In the genomic region with DNA sequence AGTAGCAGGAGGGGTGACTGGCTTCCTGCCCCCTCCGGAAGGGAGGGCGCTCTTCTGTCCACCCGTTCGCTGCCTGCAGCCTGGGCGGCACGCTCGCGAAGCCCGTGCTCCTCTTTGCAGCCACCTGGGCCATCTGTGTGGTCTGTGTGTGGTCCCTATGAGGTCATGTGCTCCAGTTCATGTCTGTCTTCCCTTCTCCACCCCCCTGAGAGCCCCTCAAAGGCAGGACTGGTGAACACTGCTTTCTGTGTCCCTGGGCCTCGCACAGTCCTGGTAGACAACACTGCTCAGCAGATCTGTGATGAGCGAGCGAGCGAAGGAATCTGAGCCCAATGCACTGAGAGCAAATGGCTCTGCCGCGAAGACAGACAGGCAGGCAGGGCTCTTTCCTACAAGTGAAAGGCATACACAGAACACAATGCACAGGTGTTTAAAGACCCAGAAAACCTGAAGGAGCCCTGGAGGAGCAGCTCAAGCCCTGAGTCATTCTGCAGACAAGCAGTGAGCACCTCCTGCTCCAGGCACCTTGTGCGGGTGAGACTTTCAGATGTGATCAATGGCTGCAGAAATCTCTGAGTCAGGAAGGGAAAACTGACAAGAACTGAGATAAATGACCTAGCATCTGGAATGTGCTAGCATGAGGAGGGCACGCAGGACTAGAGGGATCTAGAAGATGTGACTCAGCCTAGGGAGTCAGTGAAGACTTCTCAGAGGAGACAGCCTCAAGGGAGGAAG, we compare ENCODE assay signal across 13 cellular contexts. TPM values are rescaled to one million over a fixed set of nuclear protein-coding genes. Genes with fewer than 3 reads are reported as not detected.
DNase-seq lines count a peak whose midpoint lies in the region; ATAC-seq and TF ChIP-seq lines count a peak whose summit lies in the region.
"Had no signal": no experiment of that assay in that cellular context is flagged by ENCODE, and none has a peak within 500 bp of the region (broad histone marks: within the 10 kb centered on the region; RNA-seq: fewer than 3 reads in every experiment).

No MANE protein-coding gene starts in this region.

- no peak overlapping the region for H4K12ac ChIP-seq in trophoblast cell (ENCODE audit: low read depth, low read length)

- H3K14ac ChIP-seq in trophoblast cell (ENCODE audit: low read length) = no peak overlapping the region

- intact Hi-C loops in esophagus squamous epithelium (cut with DNase I) = no loop called here
- intact Hi-C loops in CD4-positive, alpha-beta T cell (cut with DNase I, micrococcal nuclease) = no loop called here

- TF ChIP-seq POLR2A in esophagus squamous epithelium (IDR thresholded peaks at IDR 0.05) = no peak

- peak overlapping the region; percentile 48 for H3K27ac ChIP-seq in RWPE1
- H3K27ac ChIP-seq in esophagus squamous epithelium = peak overlapping the region in 3 of 4 donors; percentile 14 to 44 (median 44)
- H3K27ac ChIP-seq in trophoblast cell (ENCODE audit: low read depth, low read length) = no peak overlapping the region
- H3K27ac ChIP-seq in CD4-positive, alpha-beta T cell (ENCODE audit: low read depth, low read length) = no peak overlapping the region
- H3K27ac ChIP-seq: ascending aorta had no signal

- no peaks in the 10 kb centered on the region for H3K9me3 Mint-ChIP-seq in CD4-positive, alpha-beta T cell
- H3K9me3 Mint-ChIP-seq: activated T-cell treated with anti-CD3 and anti-CD28 coated beads, Interleukin-2, amount 50 U/mL, for 4 hours had no signal

- H3K27me3 Mint-ChIP-seq in CD4-positive, alpha-beta T cell = no peaks in the 10 kb centered on the region

- no peak overlapping the region for H3K4me2 ChIP-seq in trophoblast cell (ENCODE audit: low read length)

- H3K4me1 ChIP-seq in esophagus squamous epithelium = peaks cover 0 to 35% (median 10%) of the 10 kb centered on the region in 3 donors
- peaks cover 0 to 12% of the 10 kb centered on the region in 2 experiments for H3K4me1 ChIP-seq in trophoblast cell (ENCODE audit: control insufficient read depth in 1 of 2, insufficient read depth in 2 of 2, low read length in 2 of 2)
- H3K4me1 ChIP-seq: ascending aorta had no signal

- no peak for TF ChIP-seq CTCF in RWPE1 (conservative IDR thresholded peaks at IDR 0.05; ENCODE audit: low read depth)
- no peak for TF ChIP-seq CTCF in esophagus squamous epithelium (IDR thresholded peaks at IDR 0.05)
- TF ChIP-seq CTCF in CD4-positive, alpha-beta T cell (IDR thresholded peaks at IDR 0.05) = no peak

- no peak overlapping the region for H4K91ac ChIP-seq in trophoblast cell (ENCODE audit: low read depth, low read length)

- 67 to 91% methylated on average over 3 to 6 of the region's 17 CpGs for WGBS in esophagus squamous epithelium, 2 donors
- no CpG with 5 or more reads among the region's 17 CpGs for WGBS in trophoblast cell (ENCODE audit: extremely low coverage, insufficient coverage, insufficient read length)

- no peak overlapping the region for H4K8ac ChIP-seq in trophoblast cell (ENCODE audit: low read depth, low read length)

- H3K4me3 ChIP-seq in esophagus squamous epithelium (no peak overlapping the region), trophoblast cell (ENCODE audit: low read depth, low read length) (peak overlapping the region; percentile 4)
- H3K4me3 ChIP-seq: ascending aorta had no signal

- DNase-seq in ELR (ENCODE audit: low read depth) = peak; percentile 90
- DNase-seq in RWPE1 (ENCODE audit: low spot score) = peak; percentile 62
- DNase-seq in esophagus squamous epithelium (lab: John Stamatoyannopoulos, UW) = no peak
- DNase-seq in trophoblast cell = peak; percentile 86 to 91
- no peak for DNase-seq in CD4-positive, alpha-beta T cell
- no peak for DNase-seq in activated CD4-positive, alpha-beta T cell treated with anti-CD3 and anti-CD28 coated beads, Interleukin-2, amount 50 U/mL, for 48 hours
- DNase-seq: activated CD4-positive, alpha-beta T cell treated with anti-CD3 and anti-CD28 coated beads for 1 hour; activated T-cell treated with anti-CD3 and anti-CD28 coated beads, Interleukin-2, amount 50 U/mL, for 4 hours; GOT3; NCI-H2029 had no signal

- no peak overlapping the region for H3K27ac Mint-ChIP-seq in CD4-positive, alpha-beta T cell

- H3K36me3 Mint-ChIP-seq in CD4-positive, alpha-beta T cell (ENCODE audit: low read depth) = no peaks in the 10 kb centered on the region

- no peaks in the 10 kb centered on the region for H3K79me1 ChIP-seq in trophoblast cell (ENCODE audit: low read length)

- H3K9me3 ChIP-seq in esophagus squamous epithelium (no peaks in the 10 kb centered on the region), trophoblast cell (ENCODE audit: insufficient read depth, low read depth, low read length) (no peaks in the 10 kb centered on the region)
- H3K9me3 ChIP-seq in CD4-positive, alpha-beta T cell (ENCODE audit: control insufficient read depth, low read length) = no peaks in the 10 kb centered on the region
- H3K9me3 ChIP-seq: ascending aorta had no signal

- no peak overlapping the region for H2BK12ac ChIP-seq in trophoblast cell (ENCODE audit: low read length)

- H2AK5ac ChIP-seq in trophoblast cell (ENCODE audit: low read length) = no peak overlapping the region

- H3K4me3 Mint-ChIP-seq in CD4-positive, alpha-beta T cell = no peak overlapping the region
- H3K4me3 Mint-ChIP-seq: activated T-cell treated with anti-CD3 and anti-CD28 coated beads, Interleukin-2, amount 50 U/mL, for 4 hours had no signal

- no peak overlapping the region for H3K4ac ChIP-seq in trophoblast cell (ENCODE audit: low read depth, low read length)

- H3K23ac ChIP-seq in trophoblast cell (ENCODE audit: low read length) = no peak overlapping the region

- ATAC-seq in HG02884 (IDR thresholded peaks at IDR 0.05; ENCODE audit: unreplicated experiment) (no peak), HG03342 (IDR thresholded peaks at IDR 0.05; ENCODE audit: unreplicated experiment) (no peak)
- no peak for ATAC-seq in CD4-positive, alpha-beta T cell (ENCODE audit: poor library complexity)
- ATAC-seq: activated T-cell treated with anti-CD3 and anti-CD28 coated beads, Interleukin-2, amount 50 U/mL, for 4 hours had no signal

- POLR2A ChIA-PET in RWPE1 (lab: Yijun Ruan, JAX; ENCODE audit: low non-redundant PET) = no interaction called here
- POLR2A ChIA-PET in CD4-positive, alpha-beta T cell (lab: Charles Lee) = no interaction called here

- H2BK120ac ChIP-seq in trophoblast cell (ENCODE audit: insufficient read depth, low read length, poor library complexity) = no peak overlapping the region

- H3K79me2 ChIP-seq in trophoblast cell (ENCODE audit: control insufficient read depth, insufficient read depth, low read length, poor library complexity) = no peaks in the 10 kb centered on the region

- H3K18ac ChIP-seq in trophoblast cell (ENCODE audit: low read length) = no peak overlapping the region

- H3K36me3 ChIP-seq in esophagus squamous epithelium (no peaks in the 10 kb centered on the region), trophoblast cell (ENCODE audit: control insufficient read depth in 1 of 2, insufficient read depth in 2 of 2, low read length in 2 of 2) (peaks cover 0 to 2% of the 10 kb centered on the region in 2 experiments)
- H3K36me3 ChIP-seq: ascending aorta had no signal

- H2AFZ ChIP-seq in trophoblast cell (ENCODE audit: insufficient read depth, low read length, poor library complexity) = no peak overlapping the region

- no peaks in the 10 kb centered on the region for H3K27me3 ChIP-seq in esophagus squamous epithelium
- no peaks in the 10 kb centered on the region for H3K27me3 ChIP-seq in trophoblast cell (ENCODE audit: insufficient read depth, low read length)
- H3K27me3 ChIP-seq in CD4-positive, alpha-beta T cell (ENCODE audit: control insufficient read depth, insufficient read depth, low read length) = no peaks in the 10 kb centered on the region
- H3K27me3 ChIP-seq: ascending aorta had no signal

- CTCF ChIA-PET in RWPE1 (lab: Yijun Ruan, JAX) = no interaction called here
- CTCF ChIA-PET in CD4-positive, alpha-beta T cell (lab: Charles Lee) = no interaction called here

- no peak overlapping the region for H2BK5ac ChIP-seq in trophoblast cell (ENCODE audit: low read depth, low read length, poor library complexity)

- H3K4me1 Mint-ChIP-seq in CD4-positive, alpha-beta T cell (ENCODE audit: low read depth) = no peaks in the 10 kb centered on the region

- no peak overlapping the region for H3K9ac ChIP-seq in trophoblast cell (ENCODE audit: low read length)

RNA-seq across cellular contexts. Expression of gene PPP1R3G, which starts 27.1 kb away (rescaled TPM):
- 1 to 10 TPM; 1.1 to 3.0 (median 1.6) TPM for total RNA-seq in esophagus squamous epithelium
- polyA plus RNA-seq in trophoblast cell (2013) = 0.40 and 0.41 TPM in 2 replicates
- not detected for total RNA-seq in CD4-positive, alpha-beta T cell
- total RNA-seq: activated T-cell treated with anti-CD3 and anti-CD28 coated beads, Interleukin-2, amount 50 U/mL, for 4 hours had no signal

Comparison
In these comparisons a context has a peak if more than half of its experiments do, and no peak if none do; other contexts are left out.
1. DNase-seq: peak in ELR (single experiment), RWPE1 (single experiment) and trophoblast cell (2 of 2); none in esophagus squamous epithelium (single experiment), CD4-positive, alpha-beta T cell (0 of 10) and activated CD4-positive, alpha-beta T cell treated with anti-CD3 and anti-CD28 coated beads, Interleukin-2, amount 50 U/mL, for 48 hours (0 of 2).
2. H3K27ac ChIP-seq: peak in RWPE1 (single experiment) and esophagus squamous epithelium (3 of 4); none in trophoblast cell (single experiment) and CD4-positive, alpha-beta T cell (single experiment).